ENCODE assay signal across 8 cellular contexts in genomic region chr9:38423939-38424843, GRCh38. TPM values are rescaled to one million over a fixed set of nuclear protein-coding genes. Genes with fewer than 3 reads are reported as not detected.
A peak's percentile ranks its signal among the peaks of the same experiment; 100 is the strongest.
DNase-seq lines count a peak whose midpoint lies in the region; ATAC-seq and TF ChIP-seq lines count a peak whose summit lies in the region.

Gene IGFBPL1 (minus strand): TSS chr9:38424454. CDS start chr9:38424424, 30 bp downstream.

- no peaks in the 10 kb centered on the region for H3K36me3 ChIP-seq in GM23338 (ENCODE audit: insufficient read depth)
- H3K36me3 ChIP-seq in SK-N-MC (ENCODE audit: insufficient read depth, low read length): no peaks in the 10 kb centered on the region

- H3K4me3 ChIP-seq in GM23338 (peak within 1 kb of the TSS; percentile 64), SK-N-MC (peak within 1 kb of the TSS; percentile 57)

- H3K9me2 ChIP-seq in GM23338 (ENCODE audit: insufficient read depth): no peaks in the 10 kb centered on the region

- H2AFZ ChIP-seq in GM23338: peak within 1 kb of the TSS; percentile 87

- H3K4me3 Mint-ChIP-seq in GM23338 (peak within 1 kb of the TSS; percentile 62), osteocyte (ENCODE audit: unreplicated experiment) (peak within 1 kb of the TSS; percentile 59)

- H3K27me3 Mint-ChIP-seq in GM23338 (ENCODE audit: insufficient read depth, low read depth, poor library complexity) (peaks cover 35% of the 10 kb centered on the region), osteocyte (ENCODE audit: unreplicated experiment) (peaks cover 28% of the 10 kb centered on the region)

- H3K36me3 Mint-ChIP-seq in GM23338 (ENCODE audit: low read depth) (no peaks in the 10 kb centered on the region), osteocyte (ENCODE audit: unreplicated experiment) (no peaks in the 10 kb centered on the region)

- H3K4me1 ChIP-seq in GM23338 (ENCODE audit: insufficient read depth): peaks cover 34% of the 10 kb centered on the region

- ATAC-seq in GM23338: peak; percentile 78

- H3K4me2 ChIP-seq in GM23338: peak within 1 kb of the TSS; percentile 90

- H3K4me1 Mint-ChIP-seq in GM23338 (peaks cover 47% of the 10 kb centered on the region), osteocyte (ENCODE audit: unreplicated experiment) (peaks cover 19% of the 10 kb centered on the region)

- DNase-seq in Caki2 (ENCODE audit: low read depth): peak; percentile 47
- DNase-seq in GM23338 (ENCODE audit: low spot score): peak; percentile 70
- DNase-seq in SK-N-MC (ENCODE audit: low read depth, low spot score): no peak
- peak; percentile 39 for DNase-seq in glomerular visceral epithelial cell (ENCODE audit: extremely low spot score)
- no peak for DNase-seq in osteocyte (ENCODE audit: extremely low spot score, unreplicated experiment)
- DNase-seq in effector CD4-positive, alpha-beta T cell: no peak
- no peak for DNase-seq in KBM-7
- DNase-seq in ureter (ENCODE audit: low spot score): no peak

- no peaks in the 10 kb centered on the region; the same call in 1 of the 2 replicates for H4K20me1 ChIP-seq in GM23338 (replicated peaks; ENCODE audit: insufficient read depth)

- peaks cover 6% of the 10 kb centered on the region; the same call in 1 of the 2 replicates for H3F3A ChIP-seq in GM23338 (replicated peaks; ENCODE audit: low read depth)

- H3K9me3 Mint-ChIP-seq in GM23338 (no peaks in the 10 kb centered on the region), osteocyte (ENCODE audit: unreplicated experiment) (no peaks in the 10 kb centered on the region)

- H3K27ac ChIP-seq in GM23338 (ENCODE audit: low read depth): no peak within 1 kb of the TSS
- H3K27ac ChIP-seq in SK-N-MC: no peak within 1 kb of the TSS

- in situ Hi-C loops in Caki2 (cut with HindIII; ENCODE audit: low pct_unique_long_range_greater_than_20kb, low sequenced_read_pairs): no loop called here
- in situ Hi-C loops in KBM-7 (cut with MboI; ENCODE audit: low pct_unique_long_range_greater_than_20kb, low sequenced_read_pairs): loop anchor here (25.0 kb wide), 1 partner anchor 263 kb away; no protein-coding TSS in a partner anchor

- TF ChIP-seq CTCF in GM23338 (conservative IDR thresholded peaks at IDR 0.05; ENCODE audit: low read depth in 2 of 2) (no peak), osteocyte (IDR thresholded peaks at IDR 0.05) (no peak)

- no peak within 1 kb of the TSS for H3K27ac Mint-ChIP-seq in GM23338
- no peak within 1 kb of the TSS for H3K27ac Mint-ChIP-seq in osteocyte (ENCODE audit: unreplicated experiment)

- H3K79me2 ChIP-seq in GM23338 (replicated peaks; ENCODE audit: insufficient read depth): no peaks in the 10 kb centered on the region

- H3K9ac ChIP-seq in SK-N-MC (ENCODE audit: insufficient read length): no peak within 1 kb of the TSS

- H3K9me3 ChIP-seq in SK-N-MC (ENCODE audit: low read depth, low read length): no peaks in the 10 kb centered on the region

- H3K27me3 ChIP-seq in GM23338 (ENCODE audit: insufficient read depth): peaks cover 53% of the 10 kb centered on the region

TF ChIP-seq in GM23338, 12 proteins besides CTCF, POLR2A, EP300 and RAD21:
- TF ChIP-seq STAT1 (IDR thresholded peaks at IDR 0.05; ENCODE audit: unreplicated experiment) (no peak), ETS1 (IDR thresholded peaks at IDR 0.05) (no peak), EZH2 (IDR thresholded peaks at IDR 0.05; ENCODE audit: low read depth, unreplicated experiment) (peak; percentile 1), NANOG (IDR thresholded peaks at IDR 0.05; ENCODE audit: borderline replicate concordance) (no peak)
TF ChIP-seq in GM23338: peak in this region for 1.

RNA-seq across cellular contexts. Expression of gene IGFBPL1, which starts in this region (rescaled TPM):
- 2.3 and 7.6 TPM in 2 replicates for total RNA-seq in Caki2 (2014; rRNA removed; shearing (Covaris generic); ENCODE audit: low replicate concordance)
- 75.6 and 78.5 TPM in 2 replicates for total RNA-seq in GM23338 (2014; rRNA removed; shearing (Covaris generic))
- polyA plus RNA-seq in GM23338 (2016; fragmentation: Nextera tagmentation; extraction: Ambion mirVana): 9.4 and 9.6 TPM in 2 replicates
- total RNA-seq in osteocyte (1.7 and 2.8 TPM in 2 replicates), ureter (not detected)

Comparison
In these comparisons a context has a peak if more than half of its experiments do, and no peak if none do; other contexts are left out.
1. DNase-seq: peak in Caki2 (single experiment), GM23338 (single experiment) and glomerular visceral epithelial cell (single experiment); none in SK-N-MC (single experiment), osteocyte (single experiment), effector CD4-positive, alpha-beta T cell (single experiment), KBM-7 (single experiment) and ureter (single experiment).